In the genomic region with DNA sequence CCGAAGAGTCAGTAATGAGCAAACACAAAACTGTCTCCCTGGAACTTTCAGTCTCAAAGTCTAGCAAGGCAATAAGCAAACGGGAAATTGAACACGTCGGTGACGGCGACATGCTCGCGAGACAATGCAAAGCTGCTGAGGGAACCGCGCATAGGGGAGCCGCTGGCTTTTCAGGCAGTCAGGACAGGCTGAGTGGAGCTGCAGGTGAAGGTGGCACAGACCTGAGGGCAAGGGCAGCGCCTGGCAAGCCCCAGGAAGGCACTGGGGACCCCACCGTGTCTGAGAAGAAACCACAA, we compare ENCODE assay signal across 2 cellular contexts.
TF ChIP-seq lines count a peak whose summit lies in the region.

No MANE protein-coding gene starts in this region.

TF ChIP-seq in HCT116, 20 proteins besides CTCF, POLR2A, EP300 and RAD21:
- TF ChIP-seq SIN3A (IDR thresholded peaks at IDR 0.05; ENCODE audit: low read depth) (no peak), CBX3 (IDR thresholded peaks at IDR 0.05; ENCODE audit: low read depth) (no peak)
- TF ChIP-seq, protein P1, sequence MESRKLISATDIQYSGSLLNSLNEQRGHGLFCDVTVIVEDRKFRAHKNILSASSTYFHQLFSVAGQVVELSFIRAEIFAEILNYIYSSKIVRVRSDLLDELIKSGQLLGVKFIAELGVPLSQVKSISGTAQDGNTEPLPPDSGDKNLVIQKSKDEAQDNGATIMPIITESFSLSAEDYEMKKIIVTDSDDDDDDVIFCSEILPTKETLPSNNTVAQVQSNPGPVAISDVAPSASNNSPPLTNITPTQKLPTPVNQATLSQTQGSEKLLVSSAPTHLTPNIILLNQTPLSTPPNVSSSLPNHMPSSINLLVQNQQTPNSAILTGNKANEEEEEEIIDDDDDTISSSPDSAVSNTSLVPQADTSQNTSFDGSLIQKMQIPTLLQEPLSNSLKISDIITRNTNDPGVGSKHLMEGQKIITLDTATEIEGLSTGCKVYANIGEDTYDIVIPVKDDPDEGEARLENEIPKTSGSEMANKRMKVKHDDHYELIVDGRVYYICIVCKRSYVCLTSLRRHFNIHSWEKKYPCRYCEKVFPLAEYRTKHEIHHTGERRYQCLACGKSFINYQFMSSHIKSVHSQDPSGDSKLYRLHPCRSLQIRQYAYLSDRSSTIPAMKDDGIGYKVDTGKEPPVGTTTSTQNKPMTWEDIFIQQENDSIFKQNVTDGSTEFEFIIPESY (IDR thresholded peaks at IDR 0.05; ENCODE audit: extremely low read depth, insufficient replicate concordance, low read length) = no peak

TF ChIP-seq in GM12878, 131 proteins besides CTCF, POLR2A, EP300 and RAD21:
- TF ChIP-seq EGR1 (IDR thresholded peaks at IDR 0.05; ENCODE audit: borderline replicate concordance in 1 of 2, low read depth in 2 of 2, low read length in 2 of 2) = no peak
- TF ChIP-seq, protein P2, sequence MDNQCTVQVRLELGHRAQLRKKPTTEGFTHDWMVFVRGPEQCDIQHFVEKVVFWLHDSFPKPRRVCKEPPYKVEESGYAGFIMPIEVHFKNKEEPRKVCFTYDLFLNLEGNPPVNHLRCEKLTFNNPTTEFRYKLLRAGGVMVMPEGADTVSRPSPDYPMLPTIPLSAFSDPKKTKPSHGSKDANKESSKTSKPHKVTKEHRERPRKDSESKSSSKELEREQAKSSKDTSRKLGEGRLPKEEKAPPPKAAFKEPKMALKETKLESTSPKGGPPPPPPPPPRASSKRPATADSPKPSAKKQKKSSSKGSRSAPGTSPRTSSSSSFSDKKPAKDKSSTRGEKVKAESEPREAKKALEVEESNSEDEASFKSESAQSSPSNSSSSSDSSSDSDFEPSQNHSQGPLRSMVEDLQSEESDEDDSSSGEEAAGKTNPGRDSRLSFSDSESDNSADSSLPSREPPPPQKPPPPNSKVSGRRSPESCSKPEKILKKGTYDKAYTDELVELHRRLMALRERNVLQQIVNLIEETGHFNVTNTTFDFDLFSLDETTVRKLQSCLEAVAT (IDR thresholded peaks at IDR 0.05) = peak; percentile 66; the same call in 1 of the 2 replicates
- TF ChIP-seq, protein P3, sequence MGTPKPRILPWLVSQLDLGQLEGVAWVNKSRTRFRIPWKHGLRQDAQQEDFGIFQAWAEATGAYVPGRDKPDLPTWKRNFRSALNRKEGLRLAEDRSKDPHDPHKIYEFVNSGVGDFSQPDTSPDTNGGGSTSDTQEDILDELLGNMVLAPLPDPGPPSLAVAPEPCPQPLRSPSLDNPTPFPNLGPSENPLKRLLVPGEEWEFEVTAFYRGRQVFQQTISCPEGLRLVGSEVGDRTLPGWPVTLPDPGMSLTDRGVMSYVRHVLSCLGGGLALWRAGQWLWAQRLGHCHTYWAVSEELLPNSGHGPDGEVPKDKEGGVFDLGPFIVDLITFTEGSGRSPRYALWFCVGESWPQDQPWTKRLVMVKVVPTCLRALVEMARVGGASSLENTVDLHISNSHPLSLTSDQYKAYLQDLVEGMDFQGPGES (IDR thresholded peaks at IDR 0.05) = no peak
